1 cellular context compared by ENCODE assay signal in genomic region chr19:41421314-41421713, GRCh38.
TF ChIP-seq lines count a peak whose summit lies in the region.

No MANE protein-coding gene starts in this region.

TF ChIP-seq in SK-N-SH, 30 proteins besides CTCF, POLR2A, EP300 and RAD21 (continued from another document):
- TF ChIP-seq TCF12 (IDR thresholded peaks at IDR 0.05) (no peak), RCOR1 (IDR thresholded peaks at IDR 0.05; ENCODE audit: low read length) (no peak), CHD2 (IDR thresholded peaks at IDR 0.05; ENCODE audit: low read length, partially characterized antibody) (no peak), YY1 (IDR thresholded peaks at IDR 0.05; ENCODE audit: low read depth) (no peak), SMC3 (IDR thresholded peaks at IDR 0.05; ENCODE audit: low read depth, low read length) (no peak), SIN3A (IDR thresholded peaks at IDR 0.05; ENCODE audit: borderline replicate concordance, low read depth, low read length) (no peak)
